In the genomic region with DNA sequence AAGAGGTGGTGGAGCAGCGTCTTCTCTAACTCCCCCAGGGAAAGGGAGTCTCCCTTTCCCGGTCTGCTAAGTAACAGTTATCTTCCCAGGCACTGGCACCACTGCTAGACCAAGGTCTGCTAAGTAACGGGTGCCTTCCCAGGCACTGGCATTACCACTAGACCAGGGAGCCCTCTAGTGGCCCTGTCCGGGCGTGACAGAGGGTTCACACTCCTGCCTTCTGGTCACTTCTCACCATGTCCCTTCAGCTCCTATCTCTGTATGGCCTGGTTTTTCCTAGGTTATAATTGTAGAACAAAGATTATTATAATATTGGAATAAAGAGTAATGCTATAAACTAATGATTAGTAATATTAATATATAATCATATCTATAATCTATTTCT, we compare ENCODE assay signal across 8 cellular contexts. TPM values are rescaled to one million over a fixed set of nuclear protein-coding genes. Genes with fewer than 3 reads are reported as not detected.
DNase-seq lines count a peak whose midpoint lies in the region; ATAC-seq and TF ChIP-seq lines count a peak whose summit lies in the region.
"Not testable (repeated sequence)": the region's sequence is repeated elsewhere in the genome, so short reads cannot be mapped to it uniquely, and the experiment has no call there.

No MANE protein-coding gene starts in this region.

- TF ChIP-seq CTCF in Caco-2 (IDR thresholded peaks at IDR 0.05; ENCODE audit: insufficient read depth in 1 of 2, low read depth in 1 of 2, low read length in 1 of 2, severe bottlenecking in 1 of 2, unreplicated experiment in 1 of 2), result peak; percentile 43 to 44
- TF ChIP-seq CTCF in colonic mucosa (IDR thresholded peaks at IDR 0.05), result peak; percentile 35
- TF ChIP-seq CTCF in lung (IDR thresholded peaks at IDR 0.05; ENCODE audit: control extremely low read depth, extremely low read depth), result not testable (repeated sequence)

- POLR2A ChIA-PET in Caco-2 (lab: Charles Lee), result not testable (repeated sequence)

- not testable (repeated sequence) for H3K4me3 Mint-ChIP-seq in Caco-2 (ENCODE audit: unreplicated experiment)

- H3K27me3 Mint-ChIP-seq in Caco-2 (ENCODE audit: insufficient read depth, unreplicated experiment), result not testable (repeated sequence)

- H3K9me3 Mint-ChIP-seq in Caco-2 (ENCODE audit: unreplicated experiment), result not testable (repeated sequence)

- H3K36me3 ChIP-seq in Caco-2 (ENCODE audit: control insufficient read depth, insufficient read depth, low read length), result peaks cover 11% of the 10 kb centered on the region
- H3K36me3 ChIP-seq in colonic mucosa, result peaks cover 14% of the 10 kb centered on the region
- peaks cover 16 to 25% of the 10 kb centered on the region in 2 donors for H3K36me3 ChIP-seq in lung (ENCODE audit: control insufficient read depth in 2 of 2, insufficient read depth in 2 of 2, low read length in 2 of 2)

- ATAC-seq in GM21360 (IDR thresholded peaks at IDR 0.05; ENCODE audit: unreplicated experiment) (peak; percentile 10), HG03442 (IDR thresholded peaks at IDR 0.05; ENCODE audit: unreplicated experiment) (peak; percentile 26), lung (ENCODE audit: insufficient read depth, low FRiP score) (peak; percentile 67)

- not testable (repeated sequence) for BruUV-seq in Caco-2 (replicated peaks; lab: Mats Ljungman, UMichigan)

- not testable (repeated sequence) for H3K9me3 ChIP-seq in Caco-2; colonic mucosa; lung (ENCODE audit: control insufficient read depth in 2 of 2, insufficient read depth in 1 of 2, low read length in 1 of 2)

- H3K4me3 ChIP-seq in Caco-2 (ENCODE audit: low read depth, low read length); colonic mucosa; lung: not testable (repeated sequence)

- H3K4me1 ChIP-seq in Caco-2, result peaks cover 11% of the 10 kb centered on the region; the same call in 1 of the 2 replicates
- not testable (repeated sequence) for H3K4me1 ChIP-seq in colonic mucosa; lung (ENCODE audit: control insufficient read depth in 2 of 2, insufficient read depth in 2 of 2, low read length in 2 of 2)

- not testable (repeated sequence) for H3K9ac ChIP-seq in colonic mucosa (ENCODE audit: low read depth in 2 of 2, low read length in 2 of 2)

- intact Hi-C loops in Caco-2 (cut with micrococcal nuclease; ENCODE audit: unreplicated experiment), result not testable (repeated sequence)
- intact Hi-C loops in colonic mucosa (cut with DNase I), result loop anchor here (10.0 kb wide), 1 partner anchor 210 kb away; no protein-coding TSS in a partner anchor

- DNase-seq in Caco-2, result peak; percentile 86 to 88
- peak; percentile 12 to 47 for DNase-seq in NOMO-1 (lab: John Stamatoyannopoulos, UW; ENCODE audit: unreplicated experiment in 2 of 2)
- DNase-seq in activated CD4-positive, alpha-beta T cell treated with anti-CD3 and anti-CD28 coated beads, Interleukin-2, amount 50 U/mL, for 1 hour, result peak; percentile 59
- peak; percentile 84 for DNase-seq in colonic mucosa
- peak; percentile 68 for DNase-seq in lung (ENCODE audit: low spot score)
- peak; percentile 38 for DNase-seq in stimulated activated CD8-positive, alpha-beta memory T cell treated with anti-CD3 and anti-CD28 coated beads, Interleukin-12 subunit alpha, Interleukin-12 subunit beta, amount 100 ng/mL, for 4 hours (ENCODE audit: low read depth)

- CTCF ChIA-PET in Caco-2 (lab: Charles Lee), result not testable (repeated sequence)

- peak overlapping the region; percentile 46 for H3K27ac Mint-ChIP-seq in Caco-2 (ENCODE audit: unreplicated experiment)

- H3K4me1 Mint-ChIP-seq in Caco-2 (ENCODE audit: low read depth, unreplicated experiment), result peaks cover 23% of the 10 kb centered on the region

- not testable (repeated sequence) for H3K27me3 ChIP-seq in Caco-2 (replicated peaks; ENCODE audit: control insufficient read depth, insufficient read depth, low read length); colonic mucosa; lung (ENCODE audit: control insufficient read depth, insufficient read depth)

- not testable (repeated sequence) for H3K27ac ChIP-seq in colonic mucosa; lung (ENCODE audit: low read depth in 1 of 2, low read length in 1 of 2)

- peaks cover 96% of the 10 kb centered on the region for H3K36me3 Mint-ChIP-seq in Caco-2 (ENCODE audit: insufficient read depth, unreplicated experiment)

- WGBS in lung, 2 donors, result 3 to 10% methylated on average over 2 of the region's 5 CpGs

RNA-seq across cellular contexts. Expression of a gene that starts 12.6 kb away (rescaled TPM):
- total RNA-seq in Caco-2 (2022), result 53.4 and 58.9 TPM in 2 replicates
- 10 to 100 TPM; 18.2 to 57.9 TPM for total RNA-seq in colonic mucosa
- 10 to 100 TPM; 22.0 to 50.1 TPM for total RNA-seq in lung
- 10 to 100 TPM; 26.1 to 36.3 TPM for polyA plus RNA-seq in lung

RNA-seq across cellular contexts. Expression of a gene that starts 28.0 kb away (rescaled TPM):
- total RNA-seq in Caco-2 (2022), result 0.68 TPM in 1 of 2 replicates, not detected in the other
- total RNA-seq in colonic mucosa, result 1 to 10 TPM; 1.2 to 3.1 TPM
- total RNA-seq in lung, result 10 to 100 TPM in 1 of 2 donors, 1 to 10 TPM in 1; 9.9 to 40.9 TPM
- polyA plus RNA-seq in lung, result 100 to 1,000 TPM in 1 of 2 donors, 10 to 100 TPM in 1; 14.2 to 122 TPM

RNA-seq across cellular contexts. Expression of a gene that starts 37.8 kb away (rescaled TPM):
- total RNA-seq in Caco-2 (2022), result not detected in 2 replicates
- not detected for total RNA-seq in colonic mucosa
- not detected for total RNA-seq in lung
- under 1 TPM; 0.06 to 0.10 TPM for polyA plus RNA-seq in lung

Comparison
In these comparisons a context has a peak if more than half of its experiments do, and no peak if none do; other contexts are left out.
1. DNase-seq: peak in every context shown above with its lines; median percentile 87 in Caco-2; 84 in colonic mucosa; 68 in lung; 59 in activated CD4-positive, alpha-beta T cell treated with anti-CD3 and anti-CD28 coated beads, Interleukin-2, amount 50 U/mL, for 1 hour; 38 in stimulated activated CD8-positive, alpha-beta memory T cell treated with anti-CD3 and anti-CD28 coated beads, Interleukin-12 subunit alpha, Interleukin-12 subunit beta, amount 100 ng/mL, for 4 hours; 30 in NOMO-1.
2. ATAC-seq: peak in every context shown above with its lines; median percentile 67 in lung; 26 in HG03442; 10 in GM21360.